Comparison of ENCODE assay signal across 13 cellular contexts in genomic region chr18:24201699-24202687, GRCh38.
"Had no signal": no experiment of that assay in that cellular context is flagged by ENCODE, and none has a peak within 500 bp of the region (broad histone marks: within the 10 kb centered on the region; RNA-seq: fewer than 3 reads in every experiment).

No MANE protein-coding gene starts in this region.

- H3K27ac Mint-ChIP-seq: activated naive CD8-positive, alpha-beta T cell treated with anti-CD3 and anti-CD28 coated beads, Interleukin-2, amount 10 ng/mL, durations not matched to agents 7 days and 5 days; activated T-helper 1 cell treated with anti-CD3 and anti-CD28 coated beads, Interleukin-12 subunit alpha, Interleukin-12 subunit beta, Interleukin-2, Interleukin-4 antibody, amounts not matched to agents 30 ng/mL and 10 ng/mL and 1 ng/mL, durations not matched to agents 14 hours and 24 hours and 36 hours; stimulated activated memory B cell treated with anti-CD40 and anti-IgM and Interleukin-4, amounts not matched to agents 10 μg/mL and 1 μg/mL and 100 μg/mL, for 72 hours; T-cell had no signal

- H3K9me3 ChIP-seq: tibial artery, uterus had no signal

- H3K4me3 Mint-ChIP-seq: activated naive CD8-positive, alpha-beta T cell treated with anti-CD3 and anti-CD28 coated beads, Interleukin-2, amount 10 ng/mL, durations not matched to agents 7 days and 5 days; activated T-helper 1 cell treated with anti-CD3 and anti-CD28 coated beads, Interleukin-12 subunit alpha, Interleukin-12 subunit beta, Interleukin-2, Interleukin-4 antibody, amounts not matched to agents 30 ng/mL and 10 ng/mL and 1 ng/mL, durations not matched to agents 14 hours and 24 hours and 36 hours; stimulated activated memory B cell treated with anti-CD40 and anti-IgM and Interleukin-4, amounts not matched to agents 10 μg/mL and 1 μg/mL and 100 μg/mL, for 72 hours; T-cell had no signal

- H3K27ac ChIP-seq: tibial artery, uterus had no signal

- H3K4me3 ChIP-seq: tibial artery, uterus had no signal

- H3K36me3 Mint-ChIP-seq: activated naive CD8-positive, alpha-beta T cell treated with anti-CD3 and anti-CD28 coated beads, Interleukin-2, amount 10 ng/mL, durations not matched to agents 7 days and 5 days; stimulated activated memory B cell treated with anti-CD40 and anti-IgM and Interleukin-4, amounts not matched to agents 10 μg/mL and 1 μg/mL and 100 μg/mL, for 72 hours; T-cell had no signal

- DNase-seq: activated CD4-positive, alpha-beta T cell treated with anti-CD3 and anti-CD28 coated beads, Interleukin-2, amount 50 U/mL, for 1 hour; activated CD8-positive, alpha-beta memory T cell treated with anti-CD3 and anti-CD28 coated beads for 24 hours; activated naive CD4-positive, alpha-beta T cell; activated naive CD8-positive, alpha-beta T cell treated with anti-CD3 and anti-CD28 coated beads, Interleukin-2, amount 10 ng/mL, durations not matched to agents 7 days and 5 days; erythroblast; islet precursor cell; T-cell; T1000; tibial artery; uterus had no signal

- H3K4me1 ChIP-seq: uterus had no signal

- ATAC-seq: activated CD4-positive, CD25-positive, alpha-beta regulatory T cell treated with anti-CD3 and anti-CD28 coated beads, Interleukin-2, amount 50 U/mL, for 24 hours; stimulated activated memory B cell treated with anti-CD40 and anti-IgM and Interleukin-4, amounts not matched to agents 10 μg/mL and 1 μg/mL and 100 μg/mL, for 72 hours; T-cell had no signal

- H3K4me1 Mint-ChIP-seq: activated naive CD8-positive, alpha-beta T cell treated with anti-CD3 and anti-CD28 coated beads, Interleukin-2, amount 10 ng/mL, durations not matched to agents 7 days and 5 days; stimulated activated memory B cell treated with anti-CD40 and anti-IgM and Interleukin-4, amounts not matched to agents 10 μg/mL and 1 μg/mL and 100 μg/mL, for 72 hours; T-cell had no signal

- H3K27me3 ChIP-seq: tibial artery, uterus had no signal

- H3K9me3 Mint-ChIP-seq: activated naive CD8-positive, alpha-beta T cell treated with anti-CD3 and anti-CD28 coated beads, Interleukin-2, amount 10 ng/mL, durations not matched to agents 7 days and 5 days; activated T-helper 1 cell treated with anti-CD3 and anti-CD28 coated beads, Interleukin-12 subunit alpha, Interleukin-12 subunit beta, Interleukin-2, Interleukin-4 antibody, amounts not matched to agents 30 ng/mL and 10 ng/mL and 1 ng/mL, durations not matched to agents 14 hours and 24 hours and 36 hours; stimulated activated memory B cell treated with anti-CD40 and anti-IgM and Interleukin-4, amounts not matched to agents 10 μg/mL and 1 μg/mL and 100 μg/mL, for 72 hours; T-cell had no signal

- H3K36me3 ChIP-seq: tibial artery, uterus had no signal
